In the genomic region with DNA sequence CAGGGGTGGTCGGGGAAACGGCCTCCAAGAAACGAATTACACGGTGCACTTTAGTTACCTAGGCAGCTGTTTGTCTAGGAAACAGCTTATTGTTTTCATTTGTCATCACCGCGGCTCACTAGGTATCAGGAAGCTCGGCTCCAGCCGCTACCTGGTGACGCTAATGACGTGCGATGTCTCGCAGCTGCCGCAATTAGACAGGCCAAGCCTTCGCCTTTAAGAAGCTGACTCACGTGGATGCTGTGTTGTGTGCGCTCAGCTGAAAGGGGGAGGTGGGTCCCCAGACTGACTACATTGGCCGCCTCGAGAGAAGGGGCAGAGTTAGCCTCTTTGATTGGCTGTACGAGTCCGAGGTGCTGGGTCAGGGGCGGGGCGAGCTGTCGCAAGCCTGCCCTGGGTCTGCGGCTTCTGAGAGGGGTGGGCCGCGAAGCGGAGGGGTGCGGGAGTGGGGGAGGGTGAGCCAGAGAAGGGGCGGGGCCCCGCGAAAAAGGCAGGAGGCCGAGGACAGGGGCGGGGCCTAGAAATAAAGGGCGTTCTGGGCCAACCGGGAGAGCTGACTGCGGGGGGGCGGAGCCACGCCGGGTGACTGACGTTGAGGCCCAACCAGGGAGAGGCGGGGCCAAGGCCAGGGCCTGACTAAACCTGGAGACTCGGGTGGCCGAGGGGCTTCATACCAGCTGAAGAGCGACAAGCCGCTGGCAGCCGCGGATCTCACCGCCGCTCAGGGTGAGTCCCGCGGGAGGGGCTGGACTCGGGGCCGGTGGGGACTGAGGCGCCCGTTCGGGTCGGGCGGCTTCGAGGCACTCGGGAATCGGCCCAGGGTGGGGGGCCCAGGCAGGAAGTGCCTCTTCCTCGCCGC, we compare ENCODE assay signal across 8 cellular contexts. TPM values are rescaled to one million over a fixed set of nuclear protein-coding genes. Genes with fewer than 3 reads are reported as not detected.
DNase-seq lines count a peak whose midpoint lies in the region; ATAC-seq and TF ChIP-seq lines count a peak whose summit lies in the region.

A gene (plus strand): TSS at position 671 of the 859 bp plus-strand sequence. CDS start 9,645 bp downstream, outside the sequence.

- H3K27me3 ChIP-seq in SU-DHL-6 (ENCODE audit: low read length), result no peaks in the 10 kb centered on the region
- H3K27me3 ChIP-seq in osteoblast (ENCODE audit: insufficient read depth, low read length), result peaks cover 6% of the 10 kb centered on the region
- no peaks in the 10 kb centered on the region for H3K27me3 ChIP-seq in thoracic aorta (replicated peaks; ENCODE audit: insufficient read depth)

- no peaks in the 10 kb centered on the region for H3K9me3 Mint-ChIP-seq in activated naive CD8-positive, alpha-beta T cell treated with anti-CD3 and anti-CD28 coated beads, Interleukin-2, amount 10 ng/mL, durations not matched to agents 7 days and 5 days
- H3K9me3 Mint-ChIP-seq in glutamatergic neuron (ENCODE audit: unreplicated experiment), result peaks cover 10% of the 10 kb centered on the region

- H3K79me2 ChIP-seq in SU-DHL-6 (ENCODE audit: insufficient read depth, low read length), result no peaks in the 10 kb centered on the region
- H3K79me2 ChIP-seq in osteoblast (ENCODE audit: insufficient read depth, low read length), result peaks cover 44% of the 10 kb centered on the region

- H3K4me2 ChIP-seq in SU-DHL-6 (ENCODE audit: low read depth, low read length, poor library complexity, severe bottlenecking) (peak within 1 kb of the TSS; percentile 71), osteoblast (ENCODE audit: insufficient read depth, low read length) (peak within 1 kb of the TSS; percentile 91)

- H3F3A ChIP-seq in SU-DHL-6 (ENCODE audit: insufficient read depth), result peaks cover 13% of the 10 kb centered on the region

- no peaks in the 10 kb centered on the region for H3K9me2 ChIP-seq in SU-DHL-6 (replicated peaks; ENCODE audit: insufficient read depth, low read length)

- peaks cover 26% of the 10 kb centered on the region for H3K4me1 Mint-ChIP-seq in activated naive CD8-positive, alpha-beta T cell treated with anti-CD3 and anti-CD28 coated beads, Interleukin-2, amount 10 ng/mL, durations not matched to agents 7 days and 5 days
- H3K4me1 Mint-ChIP-seq in glutamatergic neuron (ENCODE audit: low read depth, unreplicated experiment), result peaks cover 23% of the 10 kb centered on the region

- POLR2A ChIA-PET in activated naive CD8-positive, alpha-beta T cell treated with anti-CD3 and anti-CD28 coated beads, Interleukin-2, amount 10 ng/mL, durations not matched to agents 7 days and 5 days (lab: Charles Lee), result interaction anchor here (0.6 to 2.9 kb wide), 23 partner anchors 9 to 1252 kb away, joined by 3 to 26 read pairs (median 4); a partner anchor contains a TSS

- H4K20me1 ChIP-seq in SU-DHL-6 (ENCODE audit: low read depth, low read length), result no peaks in the 10 kb centered on the region
- H4K20me1 ChIP-seq in osteoblast (ENCODE audit: insufficient read depth, low read length), result peaks cover 28% of the 10 kb centered on the region

- peak within 1 kb of the TSS; percentile 44 for H3K27ac ChIP-seq in SU-DHL-6 (ENCODE audit: low read depth, low read length)
- H3K27ac ChIP-seq in osteoblast (ENCODE audit: low read depth, low read length), result peak within 1 kb of the TSS; percentile 86
- peak within 1 kb of the TSS; percentile 95 to 97 for H3K27ac ChIP-seq in thoracic aorta

- H3K9ac ChIP-seq in SU-DHL-6 (ENCODE audit: low read length), result peak within 1 kb of the TSS; percentile 68

- TF ChIP-seq CTCF in SU-DHL-6 (IDR thresholded peaks at IDR 0.05; ENCODE audit: insufficient read depth, low read length, poor library complexity, severe bottlenecking), result no peak
- no peak for TF ChIP-seq CTCF in glutamatergic neuron (IDR thresholded peaks at IDR 0.05; ENCODE audit: partially characterized antibody, unreplicated experiment)
- TF ChIP-seq CTCF in osteoblast (IDR thresholded peaks at IDR 0.05; ENCODE audit: extremely low read depth, low read depth, low read length), result no peak
- no peak for TF ChIP-seq CTCF in thoracic aorta (IDR thresholded peaks at IDR 0.05)

- H3K4me3 ChIP-seq in SU-DHL-6 (ENCODE audit: insufficient read depth, low read length, poor library complexity, severe bottlenecking) (peak within 1 kb of the TSS; percentile 67), osteoblast (ENCODE audit: insufficient read depth, low read length) (peak within 1 kb of the TSS; percentile 91), thoracic aorta (peak within 1 kb of the TSS; percentile 95)

- peak; percentile 91 for ATAC-seq in HG02678 (IDR thresholded peaks at IDR 0.05; ENCODE audit: unreplicated experiment)
- peak; percentile 93 for ATAC-seq in activated naive CD8-positive, alpha-beta T cell treated with anti-CD3 and anti-CD28 coated beads, Interleukin-2, amount 10 ng/mL, durations not matched to agents 7 days and 5 days (ENCODE audit: low read depth)
- ATAC-seq in thoracic aorta (ENCODE audit: insufficient number of reproducible peaks, low FRiP score, low read depth), result peak; percentile 94

- peak within 1 kb of the TSS; percentile 89 for H3K4me3 Mint-ChIP-seq in activated naive CD8-positive, alpha-beta T cell treated with anti-CD3 and anti-CD28 coated beads, Interleukin-2, amount 10 ng/mL, durations not matched to agents 7 days and 5 days
- H3K4me3 Mint-ChIP-seq in glutamatergic neuron (ENCODE audit: unreplicated experiment), result peak within 1 kb of the TSS; percentile 95

- H3K36me3 Mint-ChIP-seq in activated naive CD8-positive, alpha-beta T cell treated with anti-CD3 and anti-CD28 coated beads, Interleukin-2, amount 10 ng/mL, durations not matched to agents 7 days and 5 days, result no peaks in the 10 kb centered on the region
- no peaks in the 10 kb centered on the region for H3K36me3 Mint-ChIP-seq in glutamatergic neuron (ENCODE audit: unreplicated experiment)

- H3K36me3 ChIP-seq in SU-DHL-6 (ENCODE audit: low read length), result 0 out of 2 replicates have a peak, but pooled peaks cover 3% of the 10 kb centered on the region
- H3K36me3 ChIP-seq in osteoblast (ENCODE audit: insufficient read depth, low read length), result peaks cover 12% of the 10 kb centered on the region
- H3K36me3 ChIP-seq in thoracic aorta, result no peaks in the 10 kb centered on the region

- H2AFZ ChIP-seq in SU-DHL-6 (ENCODE audit: low read depth, low read length, severe bottlenecking), result peak within 1 kb of the TSS; percentile 90
- peak within 1 kb of the TSS; percentile 83 for H2AFZ ChIP-seq in osteoblast (ENCODE audit: low read length)

- TF ChIP-seq POLR2A in GM10847 (IDR thresholded peaks at IDR 0.05; ENCODE audit: extremely low read depth, insufficient read length), result peak; percentile 27

- DNase-seq in NCI-H128 (lab: John Stamatoyannopoulos, UW; ENCODE audit: unreplicated experiment) (peak; percentile 99), glutamatergic neuron (peak; percentile 100), osteoblast (ENCODE audit: insufficient read length, low spot score, missing footprints) (peak; percentile 100), thoracic aorta (ENCODE audit: low spot score) (peak; percentile 92)
- DNase-seq in activated naive CD8-positive, alpha-beta T cell treated with anti-CD3 and anti-CD28 coated beads, Interleukin-2, amount 10 ng/mL, durations not matched to agents 7 days and 5 days, result peak; percentile 98

- no peaks in the 10 kb centered on the region for H3K27me3 Mint-ChIP-seq in activated naive CD8-positive, alpha-beta T cell treated with anti-CD3 and anti-CD28 coated beads, Interleukin-2, amount 10 ng/mL, durations not matched to agents 7 days and 5 days
- H3K27me3 Mint-ChIP-seq in glutamatergic neuron (ENCODE audit: unreplicated experiment), result peaks cover 6% of the 10 kb centered on the region

- peaks cover 17% of the 10 kb centered on the region for H3K4me1 ChIP-seq in osteoblast (ENCODE audit: insufficient read depth, low read length)
- peaks cover 35% of the 10 kb centered on the region in 2 donors for H3K4me1 ChIP-seq in thoracic aorta (ENCODE audit: control insufficient read depth in 1 of 2, low read depth in 2 of 2)

- H3K27ac Mint-ChIP-seq in activated naive CD8-positive, alpha-beta T cell treated with anti-CD3 and anti-CD28 coated beads, Interleukin-2, amount 10 ng/mL, durations not matched to agents 7 days and 5 days, result peak within 1 kb of the TSS; percentile 97
- peak within 1 kb of the TSS; percentile 94 for H3K27ac Mint-ChIP-seq in glutamatergic neuron (ENCODE audit: unreplicated experiment)

- H3K9me3 ChIP-seq in SU-DHL-6 (ENCODE audit: insufficient read depth, low read length), result no peaks in the 10 kb centered on the region
- H3K9me3 ChIP-seq in osteoblast (ENCODE audit: low read depth, low read length), result no peaks in the 10 kb centered on the region
- H3K9me3 ChIP-seq in thoracic aorta, result no peaks in the 10 kb centered on the region

RNA-seq across cellular contexts. Expression of the gene that starts here (rescaled TPM):
- total RNA-seq in activated naive CD8-positive, alpha-beta T cell treated with anti-CD3 and anti-CD28 coated beads, Interleukin-2, amount 10 ng/mL, durations not matched to agents 7 days and 5 days, result 10 to 100 TPM; 50.0 to 55.1 TPM
- total RNA-seq in glutamatergic neuron (ENCODE audit: unreplicated experiment) (71.5 TPM), osteoblast (92.3 and 94.6 TPM in 2 replicates), thoracic aorta (100 to 1,000 TPM in 1 of 2 donors, 10 to 100 TPM in 1; 83.9 to 103 TPM)

Comparison
In these comparisons a context has a peak if more than half of its experiments do, and no peak if none do; other contexts are left out.
1. Peak in every context shown above with its lines: DNase-seq, ATAC-seq, H3K4me3 ChIP-seq and H3K27ac ChIP-seq.
2. H3K27ac ChIP-seq: peak in every context shown above with its lines; median percentile 96 in thoracic aorta; 86 in osteoblast; 44 in SU-DHL-6.